ENCODE assay signal across 8 cellular contexts in the genomic region with DNA sequence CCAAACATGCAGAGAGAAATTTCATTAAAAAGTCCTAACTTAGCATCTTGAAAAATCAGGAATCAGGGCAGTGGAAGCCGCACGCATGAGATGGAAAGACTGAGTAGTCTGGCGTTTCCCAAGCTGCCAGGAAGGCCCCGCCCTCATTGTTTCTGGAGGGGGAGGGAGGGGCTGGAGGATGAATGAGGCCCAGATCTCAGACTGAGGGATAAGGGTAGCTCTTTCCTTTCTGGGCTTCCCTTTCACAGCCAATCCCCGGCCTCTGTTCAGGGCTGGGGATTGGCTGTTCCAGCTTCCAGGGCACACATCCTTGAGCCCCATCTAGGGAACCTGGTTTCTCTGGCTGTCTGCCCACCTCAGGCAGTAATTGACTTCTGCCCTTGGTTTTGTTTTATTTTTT. TPM values are rescaled to one million over a fixed set of nuclear protein-coding genes. Genes with fewer than 3 reads are reported as not detected.
A peak's percentile ranks its signal among the peaks of the same experiment; 100 is the strongest.
DNase-seq lines count a peak whose midpoint lies in the region; ATAC-seq lines count a peak whose summit lies in the region.

No MANE protein-coding gene starts in this region.

- ATAC-seq in GM19035 (IDR thresholded peaks at IDR 0.05; ENCODE audit: unreplicated experiment) (no peak), GM18502 (IDR thresholded peaks at IDR 0.05; ENCODE audit: poor library complexity, unreplicated experiment) (no peak), HG03565 (IDR thresholded peaks at IDR 0.05; ENCODE audit: unreplicated experiment) (no peak)

- peak; percentile 47 for DNase-seq in DMS153 (lab: John Stamatoyannopoulos, UW)
- peak; percentile 80 for DNase-seq in NCI-H2196 treated with DMSO at 0.1 percent for 48 hours (lab: John Stamatoyannopoulos, UW; ENCODE audit: unreplicated experiment)
- DNase-seq in dermis microvascular lymphatic vessel endothelial cell (ENCODE audit: low read depth in 2 of 2): peak; percentile 64 to 84
- DNase-seq in medulla oblongata (ENCODE audit: extremely low spot score): peak; percentile 51
- DNase-seq in Kasumi-1 (lab: John Stamatoyannopoulos, UW): no peak

RNA-seq across cellular contexts. Expression of gene C19orf53, which starts 7.3 kb away (rescaled TPM):
- total RNA-seq in dermis microvascular lymphatic vessel endothelial cell: 32.9 and 34.5 TPM in 2 replicates

RNA-seq across cellular contexts. Expression of gene ZSWIM4, which starts 13.7 kb away (rescaled TPM):
- total RNA-seq in dermis microvascular lymphatic vessel endothelial cell: 8.5 and 18.6 TPM in 2 replicates

RNA-seq across cellular contexts. Expression of gene MRI1, which starts 17.2 kb away (rescaled TPM):
- 20.4 and 24.5 TPM in 2 replicates for total RNA-seq in dermis microvascular lymphatic vessel endothelial cell

Comparison
In these comparisons a context has a peak if more than half of its experiments do, and no peak if none do; other contexts are left out.
1. DNase-seq: peak in DMS153 (single experiment), NCI-H2196 treated with DMSO at 0.1 percent for 48 hours (single experiment), dermis microvascular lymphatic vessel endothelial cell (2 of 2) and medulla oblongata (single experiment); none in Kasumi-1 (0 of 2).